ENCODE assay signal across 1 cellular context in the genomic region with DNA sequence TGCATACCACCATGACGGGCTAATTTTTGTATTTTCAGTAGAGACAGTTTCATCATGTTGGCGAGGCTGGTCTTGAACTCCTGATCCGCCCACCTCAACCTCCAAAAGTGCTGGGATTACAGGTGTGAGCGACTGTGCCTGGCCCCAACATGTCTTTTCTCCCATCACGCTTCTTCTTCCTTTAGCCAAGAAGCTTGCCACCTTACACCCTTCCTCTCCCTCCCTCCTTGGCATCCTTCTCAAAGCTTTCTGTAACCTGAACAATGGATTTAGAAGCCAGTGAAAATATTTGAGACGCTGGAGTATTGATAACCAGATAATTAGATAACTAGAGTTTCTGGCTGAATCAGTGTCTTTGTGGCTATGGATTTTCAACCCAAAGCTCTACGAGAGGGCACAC.
TF ChIP-seq lines count a peak whose summit lies in the region.

No MANE protein-coding gene starts in this region.

TF ChIP-seq in IMR-90, 13 proteins besides CTCF, POLR2A, EP300 and RAD21:
- TF ChIP-seq MAZ (IDR thresholded peaks at IDR 0.05; ENCODE audit: borderline replicate concordance, low read depth, low read length), result no peak
- TF ChIP-seq MXI1 (IDR thresholded peaks at IDR 0.05; ENCODE audit: borderline replicate concordance, low read depth, low read length), result no peak
- no peak for TF ChIP-seq CEBPB (IDR thresholded peaks at IDR 0.05; ENCODE audit: low read depth, low read length)
- TF ChIP-seq MAFK (IDR thresholded peaks at IDR 0.05; ENCODE audit: low read depth, low read length), result no peak
- TF ChIP-seq RFX5 (IDR thresholded peaks at IDR 0.05; ENCODE audit: low read depth, low read length), result no peak
- no peak for TF ChIP-seq BHLHE40 (IDR thresholded peaks at IDR 0.05; ENCODE audit: low read depth, low read length)
- TF ChIP-seq FOS (IDR thresholded peaks at IDR 0.05; ENCODE audit: low read depth, low read length), result no peak
- TF ChIP-seq CHD1 (IDR thresholded peaks at IDR 0.05; ENCODE audit: low read depth, low read length), result no peak
- no peak for TF ChIP-seq SMC3 (IDR thresholded peaks at IDR 0.05; ENCODE audit: low read depth, low read length)
- TF ChIP-seq, protein P1, sequence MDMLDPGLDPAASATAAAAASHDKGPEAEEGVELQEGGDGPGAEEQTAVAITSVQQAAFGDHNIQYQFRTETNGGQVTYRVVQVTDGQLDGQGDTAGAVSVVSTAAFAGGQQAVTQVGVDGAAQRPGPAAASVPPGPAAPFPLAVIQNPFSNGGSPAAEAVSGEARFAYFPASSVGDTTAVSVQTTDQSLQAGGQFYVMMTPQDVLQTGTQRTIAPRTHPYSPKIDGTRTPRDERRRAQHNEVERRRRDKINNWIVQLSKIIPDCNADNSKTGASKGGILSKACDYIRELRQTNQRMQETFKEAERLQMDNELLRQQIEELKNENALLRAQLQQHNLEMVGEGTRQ (IDR thresholded peaks at IDR 0.05; ENCODE audit: low read depth, low read length), result no peak
- no peak for TF ChIP-seq NFE2L2 (IDR thresholded peaks at IDR 0.05; ENCODE audit: low read depth, low read length)
- TF ChIP-seq, protein P2, sequence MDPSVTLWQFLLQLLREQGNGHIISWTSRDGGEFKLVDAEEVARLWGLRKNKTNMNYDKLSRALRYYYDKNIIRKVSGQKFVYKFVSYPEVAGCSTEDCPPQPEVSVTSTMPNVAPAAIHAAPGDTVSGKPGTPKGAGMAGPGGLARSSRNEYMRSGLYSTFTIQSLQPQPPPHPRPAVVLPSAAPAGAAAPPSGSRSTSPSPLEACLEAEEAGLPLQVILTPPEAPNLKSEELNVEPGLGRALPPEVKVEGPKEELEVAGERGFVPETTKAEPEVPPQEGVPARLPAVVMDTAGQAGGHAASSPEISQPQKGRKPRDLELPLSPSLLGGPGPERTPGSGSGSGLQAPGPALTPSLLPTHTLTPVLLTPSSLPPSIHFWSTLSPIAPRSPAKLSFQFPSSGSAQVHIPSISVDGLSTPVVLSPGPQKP (IDR thresholded peaks at IDR 0.05; ENCODE audit: borderline replicate concordance, low read depth, low read length), result no peak
- no peak for TF ChIP-seq RCOR1 (IDR thresholded peaks at IDR 0.05; ENCODE audit: insufficient replicate concordance, low read length)
